In genomic region chr17:64019486-64020067, GRCh38 we compare ENCODE assay signal across 9 cellular contexts. TPM values are rescaled to one million over a fixed set of nuclear protein-coding genes. Genes with fewer than 3 reads are reported as not detected.
DNase-seq lines count a peak whose midpoint lies in the region; ATAC-seq, FAIRE-seq and TF ChIP-seq lines count a peak whose summit lies in the region.
"Had no signal": no experiment of that assay in that cellular context is flagged by ENCODE, and none has a peak within 500 bp of the region (broad histone marks: within the 10 kb centered on the region; RNA-seq: fewer than 3 reads in every experiment).

No MANE protein-coding gene starts in this region.

- H3K27ac Mint-ChIP-seq in CD14-positive monocyte: peak overlapping the region; percentile 98 to 100 (median 99)
- H3K27ac Mint-ChIP-seq in activated CD8-positive, alpha-beta T cell treated with anti-CD3 and anti-CD28 coated beads, Interleukin-2, amount 10 ng/mL, durations not matched to agents 7 days and 5 days: peak overlapping the region; percentile 100

- peaks cover 0 to 3% (median 0%) of the 10 kb centered on the region in 3 donors for H3K27me3 Mint-ChIP-seq in CD14-positive monocyte (ENCODE audit: low read depth in 3 of 3)
- H3K27me3 Mint-ChIP-seq in activated CD8-positive, alpha-beta T cell treated with anti-CD3 and anti-CD28 coated beads, Interleukin-2, amount 10 ng/mL, durations not matched to agents 7 days and 5 days (ENCODE audit: low read depth): no peaks in the 10 kb centered on the region

- peak overlapping the region; percentile 92 to 99 for H3K4me3 Mint-ChIP-seq in CD14-positive monocyte
- H3K4me3 Mint-ChIP-seq in activated CD8-positive, alpha-beta T cell treated with anti-CD3 and anti-CD28 coated beads, Interleukin-2, amount 10 ng/mL, durations not matched to agents 7 days and 5 days: peak overlapping the region; percentile 96

- peaks cover 0 to 2% (median 0%) of the 10 kb centered on the region in 7 donors for H3K9me3 Mint-ChIP-seq in CD14-positive monocyte
- no peaks in the 10 kb centered on the region for H3K9me3 Mint-ChIP-seq in activated CD8-positive, alpha-beta T cell treated with anti-CD3 and anti-CD28 coated beads, Interleukin-2, amount 10 ng/mL, durations not matched to agents 7 days and 5 days (ENCODE audit: insufficient read depth)

- intact Hi-C loops in CD14-positive monocyte (cut with micrococcal nuclease): loop anchor here in 1 of 2 donors (10.0 kb wide), 1 partner anchor 105 kb away; the partner anchor contains the start of genes CSHL1 and GH1

- peak overlapping the region; percentile 58 for H3K4me3 ChIP-seq in mononuclear cell (ENCODE audit: low read length)

- DNase-seq in CD14-positive monocyte (ENCODE audit: low spot score) (no peak), NCI-H446 treated with DMSO at 0.1 percent for 48 hours (lab: John Stamatoyannopoulos, UW) (no peak), GM12892 (ENCODE audit: insufficient read length) (no peak)
- DNase-seq in activated CD8-positive, alpha-beta T cell treated with anti-CD3 and anti-CD28 coated beads, Interleukin-2, amount 10 ng/mL, durations not matched to agents 7 days and 5 days: no peak
- no peak for DNase-seq in NK-92 treated with Interleukin-12 subunit alpha and Interleukin-12 subunit beta, amount 100 ng/mL, for 24 hours (lab: John Stamatoyannopoulos, UW)

- peaks cover 85% of the 10 kb centered on the region for H3K4me1 ChIP-seq in mononuclear cell (ENCODE audit: insufficient read depth, low read length)

- CTCF ChIA-PET in activated CD8-positive, alpha-beta T cell treated with anti-CD3 and anti-CD28 coated beads, Interleukin-2, amount 10 ng/mL, durations not matched to agents 7 days and 5 days (lab: Charles Lee): interaction anchor here (0.8 to 8.1 kb wide), 16 partner anchors 9 to 171 kb away, joined by 3 to 138 read pairs (median 6); partner anchors contain the start of genes CSHL1, ERN1, GH1 and PRR29

- no peaks in the 10 kb centered on the region for H3K36me3 Mint-ChIP-seq in CD14-positive monocyte
- peaks cover 9% of the 10 kb centered on the region for H3K36me3 Mint-ChIP-seq in activated CD8-positive, alpha-beta T cell treated with anti-CD3 and anti-CD28 coated beads, Interleukin-2, amount 10 ng/mL, durations not matched to agents 7 days and 5 days (ENCODE audit: low read depth)

- peak; percentile 12 for TF ChIP-seq CTCF in CD14-positive monocyte (IDR thresholded peaks at IDR 0.05)

- no peak for FAIRE-seq in GM12892 (lab: Jason Lieb, UNC)

- POLR2A ChIA-PET in activated CD8-positive, alpha-beta T cell treated with anti-CD3 and anti-CD28 coated beads, Interleukin-2, amount 10 ng/mL, durations not matched to agents 7 days and 5 days (lab: Charles Lee): interaction anchor here (0.6 to 2.7 kb wide), 13 partner anchors 9 to 318 kb away, joined by 3 to 20 read pairs (median 5); partner anchors contain the start of gene ERN1

- ATAC-seq in GM21737 (IDR thresholded peaks at IDR 0.05; ENCODE audit: unreplicated experiment): peak; percentile 6
- ATAC-seq in activated CD8-positive, alpha-beta T cell treated with anti-CD3 and anti-CD28 coated beads, Interleukin-2, amount 10 ng/mL, durations not matched to agents 7 days and 5 days: peak; percentile 13
- no peak for ATAC-seq in GM18519 (IDR thresholded peaks at IDR 0.05; ENCODE audit: low FRiP score, unreplicated experiment)

- no peaks in the 10 kb centered on the region for H3K27me3 ChIP-seq in mononuclear cell (ENCODE audit: insufficient read depth, low read length)

- no peak for TF ChIP-seq POLR2A in GM12892 (IDR thresholded peaks at IDR 0.05; ENCODE audit: low read depth, low read length)

- H3K9me3 ChIP-seq in mononuclear cell (ENCODE audit: low read depth, low read length): no peaks in the 10 kb centered on the region

- H3K4me1 Mint-ChIP-seq in CD14-positive monocyte: peaks cover 61% of the 10 kb centered on the region
- H3K4me1 Mint-ChIP-seq in activated CD8-positive, alpha-beta T cell treated with anti-CD3 and anti-CD28 coated beads, Interleukin-2, amount 10 ng/mL, durations not matched to agents 7 days and 5 days (ENCODE audit: low read depth): peaks cover 73% of the 10 kb centered on the region

RNA-seq across cellular contexts. Expression of gene ICAM2, which starts 0.9 kb away (rescaled TPM):
- polyA plus RNA-seq in CD14-positive monocyte: 100 to 1,000 TPM; 174 to 186 TPM
- 10 to 100 TPM; 48.4 to 51.3 TPM for total RNA-seq in activated CD8-positive, alpha-beta T cell treated with anti-CD3 and anti-CD28 coated beads, Interleukin-2, amount 10 ng/mL, durations not matched to agents 7 days and 5 days
- total RNA-seq in mononuclear cell: 40.1 TPM
- polyA plus RNA-seq in GM12892 (2012; ENCODE audit: missing spikeins): 33.1 TPM

RNA-seq across cellular contexts. Expression of gene PRR29, which starts 21.4 kb away (rescaled TPM):
- 1 to 10 TPM; 1.4 to 2.1 TPM for polyA plus RNA-seq in CD14-positive monocyte
- total RNA-seq in activated CD8-positive, alpha-beta T cell treated with anti-CD3 and anti-CD28 coated beads, Interleukin-2, amount 10 ng/mL, durations not matched to agents 7 days and 5 days: 1 to 10 TPM in 1 of 2 experiments, under 1 TPM in 1; 0.97 to 1.3 TPM
- 0.21 TPM for total RNA-seq in mononuclear cell
- 0.30 TPM for polyA plus RNA-seq in GM12892 (2012; ENCODE audit: missing spikeins)

RNA-seq across cellular contexts. Expression of gene SCN4A, which starts 46.9 kb away (rescaled TPM):
- not detected for polyA plus RNA-seq in CD14-positive monocyte
- not detected for total RNA-seq in activated CD8-positive, alpha-beta T cell treated with anti-CD3 and anti-CD28 coated beads, Interleukin-2, amount 10 ng/mL, durations not matched to agents 7 days and 5 days
- total RNA-seq in mononuclear cell: under 0.01 TPM
- 0.64 TPM for polyA plus RNA-seq in GM12892 (2012; ENCODE audit: missing spikeins)
- total RNA-seq: fibroblast of villous mesenchyme had no signal
